ENCODE assay signal across 1 cellular context in the genomic region with DNA sequence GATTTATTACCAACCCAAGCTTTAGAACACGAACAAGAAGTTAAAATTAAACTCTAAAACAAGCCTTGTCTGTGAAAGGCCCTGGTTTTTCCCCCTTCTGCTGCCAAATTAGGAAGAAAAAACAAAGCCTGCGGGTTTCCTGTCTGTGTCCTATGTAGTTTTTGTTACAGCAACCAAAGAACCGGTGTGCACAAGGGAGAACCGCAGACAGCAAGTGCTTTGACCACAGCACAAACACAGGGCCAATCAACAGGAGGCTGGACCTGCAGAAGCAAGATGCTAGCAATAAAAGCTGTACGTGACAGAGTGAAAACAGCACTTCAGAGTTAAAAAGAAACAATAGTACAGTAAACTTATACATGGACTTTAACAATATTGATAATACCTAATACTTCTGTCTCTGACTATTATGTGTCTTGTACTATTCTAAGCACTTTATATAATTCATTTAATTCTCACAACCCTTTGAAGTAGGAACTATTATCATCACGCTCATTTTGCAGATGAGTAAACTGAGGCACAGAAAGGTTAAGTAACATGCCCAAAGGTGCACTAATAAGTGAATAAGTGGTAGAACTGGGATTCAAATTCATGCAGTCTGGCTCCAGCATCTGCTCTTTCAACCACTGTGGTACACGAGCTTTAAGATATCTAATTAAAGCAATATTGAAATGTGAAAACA.
TF ChIP-seq lines count a peak whose summit lies in the region.

No MANE protein-coding gene starts in this region.

TF ChIP-seq in WTC11, 78 proteins besides CTCF, POLR2A, EP300 and RAD21 (continued from another document):
- TF ChIP-seq, protein P1, sequence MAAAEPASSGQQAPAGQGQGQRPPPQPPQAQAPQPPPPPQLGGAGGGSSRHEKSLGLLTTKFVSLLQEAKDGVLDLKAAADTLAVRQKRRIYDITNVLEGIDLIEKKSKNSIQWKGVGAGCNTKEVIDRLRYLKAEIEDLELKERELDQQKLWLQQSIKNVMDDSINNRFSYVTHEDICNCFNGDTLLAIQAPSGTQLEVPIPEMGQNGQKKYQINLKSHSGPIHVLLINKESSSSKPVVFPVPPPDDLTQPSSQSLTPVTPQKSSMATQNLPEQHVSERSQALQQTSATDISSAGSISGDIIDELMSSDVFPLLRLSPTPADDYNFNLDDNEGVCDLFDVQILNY (CRISPR knock-in tag; IDR thresholded peaks at IDR 0.05): no peak
- TF ChIP-seq, protein P2, sequence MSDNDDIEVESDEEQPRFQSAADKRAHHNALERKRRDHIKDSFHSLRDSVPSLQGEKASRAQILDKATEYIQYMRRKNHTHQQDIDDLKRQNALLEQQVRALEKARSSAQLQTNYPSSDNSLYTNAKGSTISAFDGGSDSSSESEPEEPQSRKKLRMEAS (CRISPR knock-in tag; IDR thresholded peaks at IDR 0.05): no peak
- TF ChIP-seq, protein P3, sequence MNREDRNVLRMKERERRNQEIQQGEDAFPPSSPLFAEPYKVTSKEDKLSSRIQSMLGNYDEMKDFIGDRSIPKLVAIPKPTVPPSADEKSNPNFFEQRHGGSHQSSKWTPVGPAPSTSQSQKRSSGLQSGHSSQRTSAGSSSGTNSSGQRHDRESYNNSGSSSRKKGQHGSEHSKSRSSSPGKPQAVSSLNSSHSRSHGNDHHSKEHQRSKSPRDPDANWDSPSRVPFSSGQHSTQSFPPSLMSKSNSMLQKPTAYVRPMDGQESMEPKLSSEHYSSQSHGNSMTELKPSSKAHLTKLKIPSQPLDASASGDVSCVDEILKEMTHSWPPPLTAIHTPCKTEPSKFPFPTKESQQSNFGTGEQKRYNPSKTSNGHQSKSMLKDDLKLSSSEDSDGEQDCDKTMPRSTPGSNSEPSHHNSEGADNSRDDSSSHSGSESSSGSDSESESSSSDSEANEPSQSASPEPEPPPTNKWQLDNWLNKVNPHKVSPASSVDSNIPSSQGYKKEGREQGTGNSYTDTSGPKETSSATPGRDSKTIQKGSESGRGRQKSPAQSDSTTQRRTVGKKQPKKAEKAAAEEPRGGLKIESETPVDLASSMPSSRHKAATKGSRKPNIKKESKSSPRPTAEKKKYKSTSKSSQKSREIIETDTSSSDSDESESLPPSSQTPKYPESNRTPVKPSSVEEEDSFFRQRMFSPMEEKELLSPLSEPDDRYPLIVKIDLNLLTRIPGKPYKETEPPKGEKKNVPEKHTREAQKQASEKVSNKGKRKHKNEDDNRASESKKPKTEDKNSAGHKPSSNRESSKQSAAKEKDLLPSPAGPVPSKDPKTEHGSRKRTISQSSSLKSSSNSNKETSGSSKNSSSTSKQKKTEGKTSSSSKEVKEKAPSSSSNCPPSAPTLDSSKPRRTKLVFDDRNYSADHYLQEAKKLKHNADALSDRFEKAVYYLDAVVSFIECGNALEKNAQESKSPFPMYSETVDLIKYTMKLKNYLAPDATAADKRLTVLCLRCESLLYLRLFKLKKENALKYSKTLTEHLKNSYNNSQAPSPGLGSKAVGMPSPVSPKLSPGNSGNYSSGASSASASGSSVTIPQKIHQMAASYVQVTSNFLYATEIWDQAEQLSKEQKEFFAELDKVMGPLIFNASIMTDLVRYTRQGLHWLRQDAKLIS (CRISPR knock-in tag; IDR thresholded peaks at IDR 0.05; ENCODE audit: borderline replicate concordance): no peak
- TF ChIP-seq, protein P4, sequence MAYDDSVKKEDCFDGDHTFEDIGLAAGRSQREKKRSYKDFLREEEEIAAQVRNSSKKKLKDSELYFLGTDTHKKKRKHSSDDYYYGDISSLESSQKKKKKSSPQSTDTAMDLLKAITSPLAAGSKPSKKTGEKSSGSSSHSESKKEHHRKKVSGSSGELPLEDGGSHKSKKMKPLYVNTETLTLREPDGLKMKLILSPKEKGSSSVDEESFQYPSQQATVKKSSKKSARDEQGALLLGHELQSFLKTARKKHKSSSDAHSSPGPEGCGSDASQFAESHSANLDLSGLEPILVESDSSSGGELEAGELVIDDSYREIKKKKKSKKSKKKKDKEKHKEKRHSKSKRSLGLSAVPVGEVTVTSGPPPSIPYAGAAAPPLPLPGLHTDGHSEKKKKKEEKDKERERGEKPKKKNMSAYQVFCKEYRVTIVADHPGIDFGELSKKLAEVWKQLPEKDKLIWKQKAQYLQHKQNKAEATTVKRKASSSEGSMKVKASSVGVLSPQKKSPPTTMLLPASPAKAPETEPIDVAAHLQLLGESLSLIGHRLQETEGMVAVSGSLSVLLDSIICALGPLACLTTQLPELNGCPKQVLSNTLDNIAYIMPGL (CRISPR knock-in tag; IDR thresholded peaks at IDR 0.05): no peak
